Comparison of ENCODE assay signal across 15 cellular contexts in the genomic region with DNA sequence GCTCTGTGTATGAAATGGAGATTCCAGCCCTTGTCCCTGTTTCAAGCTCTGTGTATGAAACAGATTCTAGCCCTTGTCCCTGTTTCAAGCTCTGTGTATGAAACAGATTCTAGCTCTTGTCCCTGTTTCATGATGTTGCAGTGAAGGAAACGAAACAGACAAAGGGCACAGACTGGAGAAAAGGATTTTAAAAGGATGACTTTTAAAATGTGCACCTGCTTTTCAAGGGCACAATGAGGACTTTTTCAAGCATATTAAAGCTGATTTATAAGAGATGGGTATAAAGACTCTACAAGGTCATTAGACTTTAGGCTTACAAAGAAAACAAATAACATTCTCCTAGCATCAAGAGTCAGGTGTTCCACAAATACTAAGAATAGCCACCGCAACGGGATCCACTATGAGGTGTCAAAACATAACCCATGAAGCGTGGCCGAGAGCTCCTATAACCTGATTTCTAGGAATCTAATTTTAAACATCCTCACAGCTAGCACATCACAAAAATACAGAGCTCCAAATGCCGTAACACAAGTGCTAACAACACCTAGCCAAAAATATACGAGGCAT. TPM values are rescaled to one million over a fixed set of nuclear protein-coding genes. Genes with fewer than 3 reads are reported as not detected.
DNase-seq lines count a peak whose midpoint lies in the region; FAIRE-seq and TF ChIP-seq lines count a peak whose summit lies in the region.
"Had no signal": no experiment of that assay in that cellular context is flagged by ENCODE, and none has a peak within 500 bp of the region (broad histone marks: within the 10 kb centered on the region; RNA-seq: fewer than 3 reads in every experiment).

No MANE protein-coding gene starts in this region.

- H3K4me1 ChIP-seq in adipocyte (ENCODE audit: control insufficient read depth, insufficient read depth, low read length) (peaks cover 49% of the 10 kb centered on the region), right atrium auricular region (peaks cover 0 to 55% of the 10 kb centered on the region in 2 donors), rectal smooth muscle tissue (ENCODE audit: control insufficient read depth, insufficient read depth, low read length) (peaks cover 52% of the 10 kb centered on the region)

- FAIRE-seq in D721Med (lab: Jason Lieb, UNC) (peak; percentile 61), GM19239 (lab: Jason Lieb, UNC) (no peak)
- FAIRE-seq: frontal cortex had no signal

- H3K27ac ChIP-seq in right atrium auricular region (peak overlapping the region; percentile 80 to 81), rectal smooth muscle tissue (ENCODE audit: low read depth, low read length) (peak overlapping the region; percentile 87)

- no peak for DNase-seq in D721Med (ENCODE audit: insufficient read length, low spot score)
- peak; percentile 11 for DNase-seq in adipocyte (ENCODE audit: low read depth)
- no peak for DNase-seq in right atrium auricular region (ENCODE audit: low spot score)
- DNase-seq in GM19239 (ENCODE audit: insufficient read length, low spot score): no peak
- no peak for DNase-seq in activated effector memory CD4-positive, alpha-beta T cell treated with anti-CD3 and anti-CD28 coated beads, Interleukin-2, amount 50 U/mL, for 16 hours
- no peak for DNase-seq in GM19240 (ENCODE audit: insufficient read length, low spot score)
- no peak for DNase-seq in NOMO-1 treated with dmso at 0.1 percent for 144 hours (lab: John Stamatoyannopoulos, UW; ENCODE audit: unreplicated experiment)
- DNase-seq: activated CD4-positive, CD25-positive, alpha-beta regulatory T cell; central memory CD4-positive, alpha-beta T cell; mammary epithelial cell; NCI-H226; SIG-M5 had no signal

- TF ChIP-seq CTCF in D721Med (IDR thresholded peaks at IDR 0.05; ENCODE audit: insufficient read depth, missing control alignments) (no peak), right atrium auricular region (IDR thresholded peaks at IDR 0.05) (no peak)

- peak overlapping the region; percentile 35 for H3K4me3 ChIP-seq in adipocyte (ENCODE audit: low read length)
- H3K4me3 ChIP-seq in right atrium auricular region: no peak overlapping the region
- H3K4me3 ChIP-seq in rectal smooth muscle tissue (ENCODE audit: low read length): no peak overlapping the region
- H3K4me3 ChIP-seq: GM23338 had no signal

- peak overlapping the region; percentile 73 for H3K9ac ChIP-seq in adipocyte (ENCODE audit: low read length)
- H3K9ac ChIP-seq in rectal smooth muscle tissue (ENCODE audit: low read length): no peak overlapping the region

- H3K36me3 ChIP-seq in adipocyte (ENCODE audit: control insufficient read depth, insufficient read depth, low read length, severe bottlenecking) (no peaks in the 10 kb centered on the region), right atrium auricular region (no peaks in the 10 kb centered on the region), rectal smooth muscle tissue (ENCODE audit: control insufficient read depth, insufficient read depth, low read length) (no peaks in the 10 kb centered on the region)

- no peaks in the 10 kb centered on the region for H3K27me3 ChIP-seq in adipocyte (replicated peaks; ENCODE audit: control insufficient read depth, insufficient read depth, low read length)
- no peaks in the 10 kb centered on the region for H3K27me3 ChIP-seq in right atrium auricular region
- H3K27me3 ChIP-seq in rectal smooth muscle tissue (ENCODE audit: control insufficient read depth, insufficient read depth, low read length): no peaks in the 10 kb centered on the region

- no peaks in the 10 kb centered on the region for H3K9me3 ChIP-seq in adipocyte (ENCODE audit: control insufficient read depth, low read length)
- no peaks in the 10 kb centered on the region for H3K9me3 ChIP-seq in right atrium auricular region

RNA-seq across cellular contexts. Expression of gene DIP2C, which starts 29.0 kb away (rescaled TPM):
- total RNA-seq in right atrium auricular region: 10 to 100 TPM; 21.1 to 23.8 TPM
